In the genomic region with DNA sequence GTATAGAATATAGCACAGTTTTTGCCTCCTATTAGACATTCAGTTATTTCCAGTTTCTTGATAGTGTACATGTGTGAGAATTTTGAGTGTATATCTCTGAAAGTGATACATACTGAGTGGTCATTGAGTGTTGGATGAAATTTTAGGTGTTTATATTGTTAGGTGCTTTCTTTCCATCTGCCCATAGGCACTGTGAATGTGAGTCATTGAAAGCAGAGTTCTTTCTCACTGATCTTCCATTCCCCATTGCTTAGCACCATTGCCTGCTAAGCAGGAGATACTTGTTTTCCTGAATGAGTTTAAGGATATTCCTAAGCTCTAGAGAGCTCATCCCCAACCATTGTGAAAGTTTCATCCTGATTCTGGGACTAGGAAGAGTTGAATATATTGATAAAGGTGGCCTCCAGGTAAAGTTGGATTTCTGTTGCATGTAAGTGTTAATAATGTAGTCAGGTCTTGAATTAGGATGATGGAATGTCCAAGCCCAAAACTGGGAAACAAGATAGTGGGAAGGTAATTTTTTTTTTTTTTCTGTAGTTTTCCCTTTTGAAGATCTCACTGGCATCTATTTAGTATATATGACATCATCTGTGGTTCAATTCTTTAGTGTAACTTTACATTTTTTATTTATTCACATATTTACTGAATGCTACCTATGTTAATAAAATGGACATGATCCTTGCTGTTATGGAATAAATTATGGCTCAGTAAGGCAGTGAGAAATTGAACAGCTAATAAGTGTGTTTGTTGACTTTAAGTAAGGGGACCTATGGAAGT, we compare ENCODE assay signal across 18 cellular contexts. TPM values are rescaled to one million over a fixed set of nuclear protein-coding genes. Genes with fewer than 3 reads are reported as not detected.
A peak's percentile ranks its signal among the peaks of the same experiment; 100 is the strongest.
DNase-seq lines count a peak whose midpoint lies in the region; ATAC-seq and TF ChIP-seq lines count a peak whose summit lies in the region.
"Had no signal": no experiment of that assay in that cellular context is flagged by ENCODE, and none has a peak within 500 bp of the region (broad histone marks: within the 10 kb centered on the region; RNA-seq: fewer than 3 reads in every experiment).

No MANE protein-coding gene starts in this region.

- no TSS peak for BruUV-seq in mammary epithelial cell (replicated peaks; lab: Mats Ljungman, UMichigan)

- H3K9me3 Mint-ChIP-seq in CD8-positive, alpha-beta memory T cell, result no peaks in the 10 kb centered on the region
- H3K9me3 Mint-ChIP-seq in IgD-negative memory B cell, result no peaks in the 10 kb centered on the region
- H3K9me3 Mint-ChIP-seq in natural killer cell, result no peaks in the 10 kb centered on the region
- H3K9me3 Mint-ChIP-seq: mesothelial cell of epicardium had no signal

- H3K27ac Mint-ChIP-seq in CD8-positive, alpha-beta memory T cell, result peak overlapping the region; percentile 1 to 87 (median 56)
- H3K27ac Mint-ChIP-seq in IgD-negative memory B cell, result peak overlapping the region in 2 of 3 donors; percentile 21 to 86
- peak overlapping the region; percentile 39 to 67 for H3K27ac Mint-ChIP-seq in natural killer cell

- in situ Hi-C loops in mammary epithelial cell (cut with MboI; ENCODE audit: low sequenced_read_pairs in 2 of 2), result no loop called here

- TF ChIP-seq CTCF in mammary epithelial cell (conservative IDR thresholded peaks at IDR 0.05 in 1 of 2, IDR thresholded peaks at IDR 0.05 in 1 of 2; ENCODE audit: extremely low read depth in 1 of 2, insufficient read depth in 1 of 2, low read depth in 1 of 2, low read length in 2 of 2), result no peak
- TF ChIP-seq CTCF in natural killer cell (IDR thresholded peaks at IDR 0.05), result no peak

- peaks cover 9% of the 10 kb centered on the region for H3K4me1 ChIP-seq in CD8-positive, alpha-beta memory T cell (ENCODE audit: insufficient read depth, low read length)
- peaks cover 8% of the 10 kb centered on the region for H3K4me1 ChIP-seq in mammary epithelial cell (ENCODE audit: insufficient read depth, low read length)
- H3K4me1 ChIP-seq: BE2C had no signal

- H3K9ac ChIP-seq in mammary epithelial cell (ENCODE audit: insufficient read depth, low read length), result no peak overlapping the region

- H3K4me3 ChIP-seq in CD8-positive, alpha-beta memory T cell (ENCODE audit: low read length), result no peak overlapping the region
- no peak overlapping the region for H3K4me3 ChIP-seq in mammary epithelial cell (replicated peaks in 1 of 3; ENCODE audit: insufficient read depth in 1 of 3, low read depth in 2 of 3, low read length in 3 of 3)
- H3K4me3 ChIP-seq: gastrocnemius medialis had no signal

- H3K79me2 ChIP-seq in mammary epithelial cell (ENCODE audit: insufficient read depth, low read length), result peaks cover 100% of the 10 kb centered on the region

- H3K4me3 Mint-ChIP-seq in CD8-positive, alpha-beta memory T cell, result no peak overlapping the region
- H3K4me3 Mint-ChIP-seq in IgD-negative memory B cell (no peak overlapping the region), natural killer cell (peak overlapping the region; percentile 21)
- H3K4me3 Mint-ChIP-seq: mesothelial cell of epicardium had no signal

- dilution Hi-C loops in mammary epithelial cell (cut with HindIII; ENCODE audit: low sequenced_read_pairs), result no loop called here

- DNase-seq in CD8-positive, alpha-beta memory T cell, result no peak
- DNase-seq in mammary epithelial cell, result peak; percentile 57
- DNase-seq in natural killer cell, result no peak
- no peak for DNase-seq in stimulated activated CD4-positive, alpha-beta T cell treated with anti-CD3 and anti-CD28 coated beads, Interleukin-1b, Interleukin-23, amount 100 ng/mL, for 48 hours
- DNase-seq in NCI-H1092 treated with DMSO at 0.1 percent for 48 hours (lab: John Stamatoyannopoulos, UW), result no peak
- DNase-seq: activated CD4-positive, alpha-beta T cell treated with anti-CD3 and anti-CD28 coated beads for 1 hour; BE2C; brain microvascular endothelial cell; effector CD8-positive, alpha-beta T cell; gastrocnemius medialis; NCI-H187 treated with DMSO at 0.1 percent for 48 hours; NCI-H524; RPMI8226; stimulated activated CD4-positive, alpha-beta T cell treated with anti-CD3 and anti-CD28 coated beads, Interleukin-12 subunit alpha, Interleukin-12 subunit beta, amount 100 ng/mL, for 4 hours had no signal

- H3K9me3 ChIP-seq in CD8-positive, alpha-beta memory T cell (ENCODE audit: low read length), result no peaks in the 10 kb centered on the region
- no peaks in the 10 kb centered on the region for H3K9me3 ChIP-seq in mammary epithelial cell (replicated peaks; ENCODE audit: insufficient read depth, low read length)
- H3K9me3 ChIP-seq: BE2C, gastrocnemius medialis had no signal

- CTCF ChIA-PET in CD8-positive, alpha-beta memory T cell (lab: Charles Lee), result no interaction called here
- CTCF ChIA-PET in mammary epithelial cell (lab: Charles Lee; ENCODE audit: low non-redundant PET), result interaction anchor here (0.7 kb wide), 1 partner anchor 9 kb away, joined by 3 read pairs; no protein-coding TSS in a partner anchor

- intact Hi-C loops in mammary epithelial cell (cut with micrococcal nuclease), result no loop called here
- intact Hi-C loops in natural killer cell (cut with micrococcal nuclease), result no loop called here

- no peak overlapping the region for H3K4me2 ChIP-seq in mammary epithelial cell (ENCODE audit: insufficient read depth, low read depth, low read length)

- H3K27me3 Mint-ChIP-seq in CD8-positive, alpha-beta memory T cell, result no peaks in the 10 kb centered on the region
- H3K27me3 Mint-ChIP-seq in IgD-negative memory B cell (no peaks in the 10 kb centered on the region), natural killer cell (ENCODE audit: low read depth in 2 of 2) (no peaks in the 10 kb centered on the region)

- peaks cover 18% of the 10 kb centered on the region for H4K20me1 ChIP-seq in mammary epithelial cell (ENCODE audit: insufficient read depth, low read length)

- H3K36me3 ChIP-seq in CD8-positive, alpha-beta memory T cell (ENCODE audit: insufficient read depth, low read length), result peaks cover 4% of the 10 kb centered on the region
- H3K36me3 ChIP-seq in mammary epithelial cell (ENCODE audit: insufficient read depth, low read length), result peaks cover 9% of the 10 kb centered on the region

- H3K27ac ChIP-seq in CD8-positive, alpha-beta memory T cell (ENCODE audit: low read depth, low read length), result no peak overlapping the region
- no peak overlapping the region for H3K27ac ChIP-seq in mammary epithelial cell (ENCODE audit: insufficient read depth, low read depth, low read length)
- H3K27ac ChIP-seq: brain microvascular endothelial cell, gastrocnemius medialis had no signal

- no peak overlapping the region for H2AFZ ChIP-seq in mammary epithelial cell (ENCODE audit: low read depth, low read length)

- POLR2A ChIA-PET in CD8-positive, alpha-beta memory T cell (lab: Charles Lee), result no interaction called here

- peaks cover 48 to 72% (median 66%) of the 10 kb centered on the region in 3 donors for H3K4me1 Mint-ChIP-seq in CD8-positive, alpha-beta memory T cell
- H3K4me1 Mint-ChIP-seq in IgD-negative memory B cell (peaks cover 34 to 38% (median 34%) of the 10 kb centered on the region in 3 donors), natural killer cell (peaks cover 57 to 62% of the 10 kb centered on the region in 2 donors)

- H3K36me3 Mint-ChIP-seq in CD8-positive, alpha-beta memory T cell, result peaks cover 0 to 27% (median 6%) of the 10 kb centered on the region in 3 donors
- H3K36me3 Mint-ChIP-seq in IgD-negative memory B cell, result peaks cover 7% of the 10 kb centered on the region
- H3K36me3 Mint-ChIP-seq in natural killer cell, result no peaks in the 10 kb centered on the region

- ATAC-seq in natural killer cell (peak; percentile 37 to 68 (median 46)), HG03520 (IDR thresholded peaks at IDR 0.05; ENCODE audit: unreplicated experiment) (no peak), HG02759 (IDR thresholded peaks at IDR 0.05; ENCODE audit: unreplicated experiment) (no peak)
- ATAC-seq: gastrocnemius medialis had no signal

- H3K27me3 ChIP-seq in CD8-positive, alpha-beta memory T cell (ENCODE audit: insufficient read depth, low read length, poor library complexity, severe bottlenecking), result no peaks in the 10 kb centered on the region
- no peaks in the 10 kb centered on the region for H3K27me3 ChIP-seq in mammary epithelial cell (ENCODE audit: insufficient read depth, low read length)
- H3K27me3 ChIP-seq: BE2C, brain microvascular endothelial cell, gastrocnemius medialis had no signal

RNA-seq across cellular contexts. Expression of gene UBE2K, which starts 22.1 kb away (rescaled TPM):
- 10 to 100 TPM; 87.5 to 88.3 TPM for total RNA-seq in CD8-positive, alpha-beta memory T cell
- 71.1 TPM for polyA plus RNA-seq in CD8-positive, alpha-beta memory T cell
- polyA plus RNA-seq in IgD-negative memory B cell (87.5 TPM), mammary epithelial cell (82.3 TPM)
- total RNA-seq in mammary epithelial cell (100 to 1,000 TPM in 1 of 2 donors, 10 to 100 TPM in 1; 23.3 to 105 TPM), natural killer cell (10 to 100 TPM; 38.0 to 53.9 (median 43.6) TPM)
- 39.8 TPM for polyA minus RNA-seq in mammary epithelial cell

Comparison
In these comparisons a context has a peak if more than half of its experiments do, and no peak if none do; other contexts are left out.
1. ATAC-seq: peak in natural killer cell (3 of 3); none in HG03520 (single experiment) and HG02759 (single experiment).
2. Peak in every context shown above with its lines, with median percentiles within 50 percentile points of each other: H3K27ac Mint-ChIP-seq.